1 cellular context compared by ENCODE assay signal in genomic region chr1:246114369-246114768, GRCh38.
TF ChIP-seq lines count a peak whose summit lies in the region.

No MANE protein-coding gene starts in this region.

TF ChIP-seq in WTC11, 78 proteins besides CTCF, POLR2A, EP300 and RAD21 (continued from another document):
- no peak for TF ChIP-seq ZMAT4 (CRISPR knock-in tag; IDR thresholded peaks at IDR 0.05)
